Comparison of ENCODE assay signal across 21 cellular contexts in genomic region chr6:165266236-165267025, GRCh38. TPM values are rescaled to one million over a fixed set of nuclear protein-coding genes. Genes with fewer than 3 reads are reported as not detected.
"Had no signal": no experiment of that assay in that cellular context is flagged by ENCODE, and none has a peak within 500 bp of the region (broad histone marks: within the 10 kb centered on the region; RNA-seq: fewer than 3 reads in every experiment).

No MANE protein-coding gene starts in this region.

- H3K27ac Mint-ChIP-seq: natural killer cell had no signal

- H3K36me3 Mint-ChIP-seq: natural killer cell had no signal

- H3K4me1 Mint-ChIP-seq: natural killer cell had no signal

- H3K4me1 ChIP-seq: colonic mucosa, esophagus squamous epithelium, psoas muscle, sigmoid colon, suprapubic skin, thyroid gland, upper lobe of right lung had no signal

- H3K27ac ChIP-seq: colonic mucosa, esophagus squamous epithelium, neutrophil, psoas muscle, sigmoid colon, suprapubic skin, thyroid gland, upper lobe of right lung had no signal

- DNase-seq: caudate nucleus; colonic mucosa; dermis blood vessel endothelial cell; esophagus squamous epithelium; foreskin fibroblast; left colon; mesendoderm; natural killer cell; psoas muscle; sigmoid colon; small intestine; stimulated activated CD4-positive, alpha-beta T cell treated with anti-CD3 and anti-CD28 coated beads, Interleukin-2, amount 100 ng/mL, for 48 hours; stimulated activated naive CD4-positive, alpha-beta T cell treated with Interleukin-2 at 50 U/mL for 16 hours; thyroid gland; upper lobe of right lung had no signal

- H3K4me3 Mint-ChIP-seq: natural killer cell had no signal

- H3K4me3 ChIP-seq: colonic mucosa, esophagus squamous epithelium, psoas muscle, sigmoid colon, suprapubic skin, thyroid gland, upper lobe of right lung had no signal

- ATAC-seq: left colon, natural killer cell, psoas muscle, upper lobe of right lung had no signal

- H3K27me3 ChIP-seq: colonic mucosa, esophagus squamous epithelium, neutrophil, sigmoid colon, suprapubic skin, thyroid gland, upper lobe of right lung had no signal

- H3K36me3 ChIP-seq: colonic mucosa, esophagus squamous epithelium, neutrophil, sigmoid colon, suprapubic skin, thyroid gland, upper lobe of right lung had no signal

- H3K9me3 ChIP-seq: colonic mucosa, neutrophil, psoas muscle, thyroid gland, upper lobe of right lung had no signal

RNA-seq across cellular contexts. Expression of gene C6orf118, which starts 43.0 kb away (rescaled TPM):
- total RNA-seq: colonic mucosa, dermis blood vessel endothelial cell, epithelial cell of proximal tubule, esophagus squamous epithelium, left colon, liver, lung microvascular endothelial cell, natural killer cell, osteoblast, psoas muscle, sigmoid colon, suprapubic skin, upper lobe of right lung had no signal
- polyA plus RNA-seq: liver, psoas muscle, sigmoid colon, small intestine had no signal
